In the genomic region with DNA sequence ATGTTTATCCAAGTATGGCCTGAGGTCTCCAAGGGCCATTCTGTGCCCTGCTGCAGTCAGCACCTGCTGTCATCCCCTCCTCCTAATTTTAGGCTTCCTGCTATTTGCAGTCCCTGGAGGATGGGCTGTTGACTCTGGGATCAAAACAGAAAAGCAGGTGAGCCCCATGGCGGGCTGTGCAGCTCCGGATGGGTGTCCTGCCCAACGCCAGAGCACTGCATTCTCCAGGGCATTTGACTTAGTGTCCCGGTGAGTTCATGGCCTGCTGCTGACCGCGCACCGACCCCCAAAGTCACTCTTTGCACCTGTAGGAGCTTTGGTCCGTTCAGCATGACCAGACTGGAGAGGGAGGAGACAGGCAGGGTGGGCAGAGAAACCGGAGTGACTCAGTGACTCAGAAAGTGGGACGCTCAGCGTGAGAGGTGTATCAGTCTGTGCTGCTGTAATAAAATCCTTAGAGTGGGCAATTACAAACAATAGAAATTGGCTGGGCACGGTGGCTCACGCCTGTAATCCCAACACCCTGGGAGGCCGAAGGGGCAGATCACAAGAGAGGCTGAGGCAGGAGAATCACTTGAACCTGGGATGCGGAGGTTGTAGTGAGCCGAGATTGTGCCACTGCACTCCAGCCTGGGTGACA, we compare ENCODE assay signal across 30 cellular contexts. TPM values are rescaled to one million over a fixed set of nuclear protein-coding genes. Genes with fewer than 3 reads are reported as not detected.
DNase-seq lines count a peak whose midpoint lies in the region; ATAC-seq, FAIRE-seq and TF ChIP-seq lines count a peak whose summit lies in the region.
"Had no signal": no experiment of that assay in that cellular context is flagged by ENCODE, and none has a peak within 500 bp of the region (broad histone marks: within the 10 kb centered on the region; RNA-seq: fewer than 3 reads in every experiment).

No MANE protein-coding gene starts in this region.

- H3K27ac ChIP-seq in kidney (ENCODE audit: low read depth in 2 of 2, low read length in 2 of 2): no peak overlapping the region
- H3K27ac ChIP-seq in neuronal stem cell (replicated peaks; ENCODE audit: low read length): no peak overlapping the region
- H3K27ac ChIP-seq: adrenal gland, body of pancreas, dorsolateral prefrontal cortex, GM23248, PC-9, psoas muscle, WERI-Rb-1 had no signal

- H3K4me3 ChIP-seq in kidney (ENCODE audit: low read length in 2 of 2) (no peak overlapping the region), neuronal stem cell (ENCODE audit: low read length in 2 of 2) (no peak overlapping the region)
- H3K4me3 ChIP-seq: adrenal gland, body of pancreas, dorsolateral prefrontal cortex, GM23248, PC-9, psoas muscle had no signal

- H3K4ac ChIP-seq in neuronal stem cell (ENCODE audit: low read length): no peak overlapping the region

- no peak overlapping the region for H4K91ac ChIP-seq in neuronal stem cell (ENCODE audit: low read depth, low read length, poor library complexity)

- no peak overlapping the region for H2BK12ac ChIP-seq in neuronal stem cell (ENCODE audit: low read length)

- no peak overlapping the region for H2AK5ac ChIP-seq in neuronal stem cell (ENCODE audit: low read depth, low read length)

- H3K9me3 Mint-ChIP-seq in endothelial cell (ENCODE audit: unreplicated experiment): no peaks in the 10 kb centered on the region
- H3K9me3 Mint-ChIP-seq: activated T-cell treated with anti-CD3 and anti-CD28 coated beads, Interleukin-2, amount 50 U/mL, for 72 hours; CD4-positive, CD25-positive, alpha-beta regulatory T cell; naive B cell; stimulated activated naive CD8-positive, alpha-beta T cell treated with anti-CD3 and anti-CD28 coated beads, Interleukin-15, Interleukin-2, amounts not matched to agents 100 ng/mL and 50 ng/mL, for 24 hours had no signal

- H3K27me3 ChIP-seq in neuronal stem cell (ENCODE audit: control insufficient read depth in 3 of 3, insufficient read depth in 3 of 3, low read depth in 1 of 3, low read length in 3 of 3): peaks cover 0 to 32% (median 15%) of the 10 kb centered on the region in 3 experiments
- H3K27me3 ChIP-seq: adrenal gland, body of pancreas had no signal

- WGBS in neuronal stem cell (ENCODE audit: extremely low coverage in 2 of 2, insufficient read length in 2 of 2, insufficient replicate concordance in 1 of 2), 2 donors: no CpG with 5 or more reads among the region's 16 CpGs

- H3K36me3 Mint-ChIP-seq in endothelial cell (ENCODE audit: low read depth, unreplicated experiment): no peaks in the 10 kb centered on the region
- H3K36me3 Mint-ChIP-seq: CD4-positive, CD25-positive, alpha-beta regulatory T cell; naive B cell had no signal

- no peak overlapping the region for H2BK15ac ChIP-seq in neuronal stem cell (ENCODE audit: low read length)

- H3K9me3 ChIP-seq in kidney (ENCODE audit: control insufficient read depth in 1 of 2, low read length in 2 of 2) (no peaks in the 10 kb centered on the region), neuronal stem cell (replicated peaks in 1 of 2; ENCODE audit: control insufficient read depth in 2 of 2, insufficient read depth in 1 of 2, low read depth in 1 of 2, low read length in 2 of 2) (no peaks in the 10 kb centered on the region)
- H3K9me3 ChIP-seq: adrenal gland, body of pancreas, psoas muscle had no signal

- no peak overlapping the region for H3K4me3 Mint-ChIP-seq in endothelial cell (ENCODE audit: unreplicated experiment)
- H3K4me3 Mint-ChIP-seq: activated T-cell treated with anti-CD3 and anti-CD28 coated beads, Interleukin-2, amount 50 U/mL, for 72 hours; CD4-positive, CD25-positive, alpha-beta regulatory T cell; naive B cell; stimulated activated naive CD8-positive, alpha-beta T cell treated with anti-CD3 and anti-CD28 coated beads, Interleukin-15, Interleukin-2, amounts not matched to agents 100 ng/mL and 50 ng/mL, for 24 hours had no signal

- no peak overlapping the region for H3K27ac Mint-ChIP-seq in endothelial cell (ENCODE audit: unreplicated experiment)
- H3K27ac Mint-ChIP-seq: activated T-cell treated with anti-CD3 and anti-CD28 coated beads, Interleukin-2, amount 50 U/mL, for 72 hours; CD4-positive, CD25-positive, alpha-beta regulatory T cell; stimulated activated naive CD8-positive, alpha-beta T cell treated with anti-CD3 and anti-CD28 coated beads, Interleukin-15, Interleukin-2, amounts not matched to agents 100 ng/mL and 50 ng/mL, for 24 hours had no signal

- no peaks in the 10 kb centered on the region for H3K4me1 Mint-ChIP-seq in endothelial cell (ENCODE audit: unreplicated experiment)

- H3K4me2 ChIP-seq in neuronal stem cell (ENCODE audit: insufficient read depth, low read length, poor library complexity, severe bottlenecking): no peak overlapping the region
- H3K4me2 ChIP-seq: PC-9 had no signal

- intact Hi-C loops in kidney (cut with DNase I): no loop called here

- H2AFZ ChIP-seq in neuronal stem cell (ENCODE audit: low read length): no peak overlapping the region
- H2AFZ ChIP-seq: GM23248, PC-9 had no signal

- no peak for ATAC-seq in HG02973 (IDR thresholded peaks at IDR 0.05; ENCODE audit: unreplicated experiment)
- ATAC-seq: activated T-cell treated with anti-CD3 and anti-CD28 coated beads, Interleukin-2, amount 50 U/mL, for 72 hours; body of pancreas; left ventricle myocardium superior; psoas muscle had no signal

- no peak for FAIRE-seq in kidney (lab: Jason Lieb, UNC)

- TF ChIP-seq CTCF in kidney (IDR thresholded peaks at IDR 0.05; ENCODE audit: borderline replicate concordance, extremely low read depth, insufficient read depth) (no peak), endothelial cell (IDR thresholded peaks at IDR 0.05; ENCODE audit: unreplicated experiment) (no peak)

- H3K9ac ChIP-seq in kidney (ENCODE audit: low read length in 2 of 2) (no peak overlapping the region), neuronal stem cell (ENCODE audit: low read depth, low read length, poor library complexity) (no peak overlapping the region)
- H3K9ac ChIP-seq: GM23248 had no signal

- H3K36me3 ChIP-seq in kidney (ENCODE audit: control insufficient read depth in 1 of 2, insufficient read depth in 2 of 2, low read length in 2 of 2) (no peaks in the 10 kb centered on the region), neuronal stem cell (replicated peaks in 1 of 2; ENCODE audit: control insufficient read depth in 2 of 2, insufficient read depth in 2 of 2, low read length in 2 of 2) (no peaks in the 10 kb centered on the region)
- H3K36me3 ChIP-seq: adrenal gland, WERI-Rb-1 had no signal

- H3K18ac ChIP-seq in neuronal stem cell (ENCODE audit: low read length): no peak overlapping the region

- H3K14ac ChIP-seq in neuronal stem cell (ENCODE audit: low read length): no peak overlapping the region

- H3K27me3 Mint-ChIP-seq in endothelial cell (ENCODE audit: unreplicated experiment): peaks cover 4% of the 10 kb centered on the region
- H3K27me3 Mint-ChIP-seq: naive B cell; stimulated activated naive CD8-positive, alpha-beta T cell treated with anti-CD3 and anti-CD28 coated beads, Interleukin-15, Interleukin-2, amounts not matched to agents 100 ng/mL and 50 ng/mL, for 24 hours had no signal

- no peaks in the 10 kb centered on the region for H3K4me1 ChIP-seq in kidney (ENCODE audit: control insufficient read depth in 1 of 2, insufficient read depth in 1 of 2, low read depth in 1 of 2, low read length in 2 of 2)
- peaks cover 5% of the 10 kb centered on the region in 2 donors for H3K4me1 ChIP-seq in neuronal stem cell (ENCODE audit: control insufficient read depth in 2 of 2, insufficient read depth in 1 of 2, low read depth in 1 of 2, low read length in 2 of 2)
- H3K4me1 ChIP-seq: adrenal gland, body of pancreas, psoas muscle had no signal

- H2BK5ac ChIP-seq in neuronal stem cell (ENCODE audit: low read length): no peak overlapping the region

- H4K8ac ChIP-seq in neuronal stem cell (ENCODE audit: low read depth, low read length): no peak overlapping the region

- H3K23ac ChIP-seq in neuronal stem cell (ENCODE audit: low read depth, low read length, poor library complexity): no peak overlapping the region

- DNase-seq in NCI-H2107 treated with DMSO at 0.1 percent for 48 hours (lab: John Stamatoyannopoulos, UW; ENCODE audit: unreplicated experiment) (peak; percentile 85), NCI-H2107 (lab: John Stamatoyannopoulos, UW) (no peak), NCI-H1092 (lab: John Stamatoyannopoulos, UW) (peak; percentile 65), NCI-H345 (lab: John Stamatoyannopoulos, UW) (peak; percentile 54), kidney (peak; percentile 62), neuronal stem cell (ENCODE audit: low spot score) (no peak), endothelial cell (ENCODE audit: low spot score) (no peak)
- DNase-seq: 8988T; activated naive CD4-positive, alpha-beta T cell treated with Interleukin-2 at 50 U/mL for 16 hours; activated T-cell treated with anti-CD3 and anti-CD28 coated beads, Interleukin-2, amount 50 U/mL, for 72 hours; body of pancreas; CD4-positive, CD25-positive, alpha-beta regulatory T cell; cerebellar nuclear complex; dorsolateral prefrontal cortex; GM23248; left ventricle myocardium superior; MV-4-11; naive B cell; NK-92 treated with Interleukin-12 subunit alpha and Interleukin-12 subunit beta, amount 100 ng/mL, for 24 hours; nucleus accumbens; PC-9; SIG-M5; SW 1271; T-helper 9 cell; WERI-Rb-1 had no signal

- H2BK120ac ChIP-seq in neuronal stem cell (ENCODE audit: low read depth, low read length): no peak overlapping the region

- no peaks in the 10 kb centered on the region for H3K79me1 ChIP-seq in neuronal stem cell (ENCODE audit: low read depth, low read length)

RNA-seq across cellular contexts. Expression of gene AIRE, which starts 5.9 kb away (rescaled TPM):
- total RNA-seq in kidney: 0.25 TPM
- 0.09 TPM for polyA plus RNA-seq in kidney (ENCODE audit: insufficient read depth, low read depth, low replicate concordance)
- not detected for polyA plus RNA-seq in neuronal stem cell (2013, experiment 1 of 2)
- polyA plus RNA-seq in neuronal stem cell (2013, experiment 2 of 2): not detected
- total RNA-seq in endothelial cell (ENCODE audit: unreplicated experiment): not detected
- total RNA-seq: activated T-cell treated with anti-CD3 and anti-CD28 coated beads, Interleukin-2, amount 50 U/mL, for 72 hours; GM23248; left ventricle myocardium superior; LHCN-M2; PC-9 had no signal
- polyA plus RNA-seq: GM23248 had no signal

RNA-seq across cellular contexts. Expression of gene DNMT3L, which starts 18.0 kb away (rescaled TPM):
- not detected for total RNA-seq in kidney
- polyA plus RNA-seq in kidney (ENCODE audit: insufficient read depth, low read depth, low replicate concordance): 0.47 TPM
- polyA plus RNA-seq in neuronal stem cell (2013, experiment 1 of 2): 0.04 TPM
- polyA plus RNA-seq in neuronal stem cell (2013, experiment 2 of 2): not detected
- total RNA-seq in endothelial cell (ENCODE audit: unreplicated experiment): not detected
- total RNA-seq: activated T-cell treated with anti-CD3 and anti-CD28 coated beads, Interleukin-2, amount 50 U/mL, for 72 hours; adrenal gland; body of pancreas; CD4-positive, CD25-positive, alpha-beta regulatory T cell; dorsolateral prefrontal cortex; GM23248; left ventricle myocardium superior; LHCN-M2; PC-9; psoas muscle had no signal
- polyA plus RNA-seq: adrenal gland; CD4-positive, CD25-positive, alpha-beta regulatory T cell; GM23248; psoas muscle had no signal

RNA-seq across cellular contexts. Expression of gene PFKL, which starts 20.1 kb away (rescaled TPM):
- total RNA-seq in kidney (197 TPM), endothelial cell (ENCODE audit: unreplicated experiment) (66.6 TPM)
- polyA plus RNA-seq in kidney (ENCODE audit: insufficient read depth, low read depth, low replicate concordance): 155 TPM
- polyA plus RNA-seq in neuronal stem cell (2013, experiment 1 of 2): 37.4 TPM
- 35.9 TPM for polyA plus RNA-seq in neuronal stem cell (2013, experiment 2 of 2)

RNA-seq across cellular contexts. Expression of gene ICOSLG, which starts 39.0 kb away (rescaled TPM):
- total RNA-seq in kidney: 10.2 TPM
- 3.0 TPM for polyA plus RNA-seq in kidney (ENCODE audit: insufficient read depth, low read depth, low replicate concordance)
- polyA plus RNA-seq in neuronal stem cell (2013, experiment 1 of 2): 0.49 TPM
- polyA plus RNA-seq in neuronal stem cell (2013, experiment 2 of 2): 0.43 TPM
- total RNA-seq in endothelial cell (ENCODE audit: unreplicated experiment): 1.2 TPM
- polyA plus RNA-seq: GM23248 had no signal

RNA-seq across cellular contexts. Expression of gene CFAP410, which starts 59.4 kb away (rescaled TPM):
- total RNA-seq in kidney: 23.3 TPM
- 45.3 TPM for polyA plus RNA-seq in kidney (ENCODE audit: insufficient read depth, low read depth, low replicate concordance)
- polyA plus RNA-seq in neuronal stem cell (2013, experiment 1 of 2): 13.0 TPM
- 12.0 TPM for polyA plus RNA-seq in neuronal stem cell (2013, experiment 2 of 2)
- total RNA-seq in endothelial cell (ENCODE audit: unreplicated experiment): 12.2 TPM

Comparison
In these comparisons a context has a peak if more than half of its experiments do, and no peak if none do; other contexts are left out.
1. DNase-seq: peak in NCI-H2107 treated with DMSO at 0.1 percent for 48 hours (single experiment), NCI-H1092 (single experiment), NCI-H345 (single experiment) and kidney (single experiment); none in NCI-H2107 (single experiment), neuronal stem cell (single experiment) and endothelial cell (single experiment).